Comparison of ENCODE assay signal across 21 cellular contexts in the genomic region with DNA sequence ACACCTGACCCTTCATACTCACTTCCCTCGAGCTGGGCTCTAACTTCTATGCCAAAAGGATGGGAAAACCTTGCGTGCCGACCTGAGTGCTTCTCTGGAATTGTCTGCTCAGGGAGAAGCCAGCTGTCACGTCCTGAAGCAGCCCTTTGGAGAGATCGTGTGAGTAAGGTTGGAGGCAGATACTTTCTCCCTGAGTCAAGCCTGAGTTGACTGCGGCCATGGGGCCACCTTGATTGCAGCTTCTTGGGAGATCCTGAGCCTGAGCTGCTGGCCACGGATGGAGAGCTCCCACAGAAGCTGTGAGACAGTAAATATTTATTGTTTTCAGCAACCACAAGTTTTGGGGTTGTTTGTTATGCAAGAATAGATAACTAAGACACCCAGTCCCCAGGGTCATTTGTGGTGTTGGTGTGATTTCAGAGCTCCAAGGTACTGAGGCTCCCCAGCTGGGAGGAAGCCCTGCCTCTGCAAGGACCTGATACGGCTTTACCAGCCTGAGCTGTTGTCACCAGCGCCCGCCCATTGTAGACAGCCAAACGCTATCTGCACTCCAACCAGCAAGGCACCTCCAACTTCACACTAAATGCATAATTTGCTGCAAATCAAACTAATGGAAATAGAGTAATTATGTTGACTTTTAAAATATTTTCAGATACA.
"Had no signal": no experiment of that assay in that cellular context is flagged by ENCODE, and none has a peak within 500 bp of the region (broad histone marks: within the 10 kb centered on the region; RNA-seq: fewer than 3 reads in every experiment).

No MANE protein-coding gene starts in this region.

- H3K27me3 ChIP-seq: thyroid gland had no signal

- H3K36me3 ChIP-seq: breast epithelium, left lung, thyroid gland, upper lobe of right lung had no signal

- ATAC-seq: activated CD8-positive, alpha-beta T cell treated with anti-CD3 and anti-CD28 coated beads for 36 hours; activated T-cell treated with anti-CD3 and anti-CD28 coated beads, Interleukin-2, amount 50 U/mL, for 4 hours; left lung; naive thymus-derived CD4-positive, alpha-beta T cell; upper lobe of right lung had no signal

- DNase-seq: activated CD4-positive, alpha-beta T cell treated with anti-CD3 and anti-CD28 coated beads for 48 hours; activated CD8-positive, alpha-beta T cell treated with anti-CD3 and anti-CD28 coated beads for 36 hours; activated naive CD4-positive, alpha-beta T cell treated with Interleukin-2 at 50 U/mL for 16 hours; activated naive CD8-positive, alpha-beta T cell treated with anti-CD3 and anti-CD28 coated beads, Interleukin-2, amount 10 ng/mL, durations not matched to agents 7 days and 5 days; activated T-cell treated with anti-CD3 and anti-CD28 coated beads, Interleukin-2, amount 50 U/mL, for 4 hours; amniotic stem cell; effector CD4-positive, alpha-beta T cell; erythroblast; foreskin melanocyte; immature natural killer cell; kidney glomerular epithelial cell; naive thymus-derived CD4-positive, alpha-beta T cell; stimulated activated CD4-positive, alpha-beta T cell treated with anti-CD3 and anti-CD28 coated beads, Interleukin-4, amount 100 ng/mL, for 4 hours; substantia nigra; T1000; thyroid gland; upper lobe of right lung had no signal

- H3K4me1 ChIP-seq: breast epithelium, left lung, thyroid gland, upper lobe of right lung had no signal

- H3K4me3 ChIP-seq: breast epithelium, hepatocyte, left lung, lung, thyroid gland, upper lobe of right lung had no signal

- H3K27ac ChIP-seq: breast epithelium, hepatocyte, left lung, thyroid gland, upper lobe of right lung had no signal

- H3K9me3 ChIP-seq: left lung, thyroid gland, upper lobe of right lung had no signal
